In the genomic region with DNA sequence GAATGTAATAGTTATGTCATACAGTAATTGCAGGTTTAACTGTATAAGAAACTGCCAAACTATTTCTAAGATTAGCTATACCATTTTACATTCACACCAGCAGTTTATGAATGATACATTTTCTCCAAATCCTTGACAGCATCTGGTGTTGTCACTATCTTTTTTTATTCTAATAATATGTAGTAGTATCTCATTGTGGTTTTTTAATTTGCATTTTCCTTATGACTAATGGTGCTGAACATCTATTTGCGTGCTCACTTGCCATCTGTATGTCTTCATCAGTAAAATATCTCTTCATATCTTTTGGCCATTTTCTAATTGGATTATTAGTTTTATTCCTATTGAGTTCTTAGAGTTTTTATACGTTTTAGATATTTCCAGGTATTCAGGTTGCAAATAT, we compare ENCODE assay signal across 11 cellular contexts.
"Had no signal": no experiment of that assay in that cellular context is flagged by ENCODE, and none has a peak within 500 bp of the region (broad histone marks: within the 10 kb centered on the region; RNA-seq: fewer than 3 reads in every experiment).

No MANE protein-coding gene starts in this region.

- FAIRE-seq: H1, H54, HepG2 had no signal

- H3K27ac Mint-ChIP-seq: GM23338, H9, IgD-negative memory B cell had no signal

- H3K4me2 ChIP-seq: GM23338, KMS-11 had no signal

- DNase-seq: H9, HCEC 1CT, Karpas-422, KBM-7 had no signal

- H3K4me1 Mint-ChIP-seq: GM23338, H9, IgD-negative memory B cell had no signal

- H3K9ac ChIP-seq: KMS-11 had no signal

- ATAC-seq: GM23338, HepG2 had no signal

- H3K36me3 Mint-ChIP-seq: IgD-negative memory B cell had no signal

- H2AFZ ChIP-seq: GM23338 had no signal

- H3K4me3 Mint-ChIP-seq: GM23338, H9, IgD-negative memory B cell had no signal

- H3K27ac ChIP-seq: HL-60, KMS-11 had no signal

- H3K4me3 ChIP-seq: GM23338 had no signal

- H3K27me3 Mint-ChIP-seq: IgD-negative memory B cell had no signal
